In genomic region chr5:76475936-76476335, GRCh38 we compare ENCODE assay signal across 18 cellular contexts.
DNase-seq lines count a peak whose midpoint lies in the region; ATAC-seq, FAIRE-seq and TF ChIP-seq lines count a peak whose summit lies in the region.
"Had no signal": no experiment of that assay in that cellular context is flagged by ENCODE, and none has a peak within 500 bp of the region (broad histone marks: within the 10 kb centered on the region; RNA-seq: fewer than 3 reads in every experiment).

No MANE protein-coding gene starts in this region.

- H3K4me1 Mint-ChIP-seq in CD4-positive, alpha-beta T cell (ENCODE audit: low read depth), result peaks cover 85% of the 10 kb centered on the region
- H3K4me1 Mint-ChIP-seq in effector memory CD8-positive, alpha-beta T cell (ENCODE audit: low read depth in 2 of 2), result peaks cover 60 to 79% of the 10 kb centered on the region in 2 donors
- peaks cover 9% of the 10 kb centered on the region for H3K4me1 Mint-ChIP-seq in nephron

- H3K36me3 Mint-ChIP-seq in CD4-positive, alpha-beta T cell (ENCODE audit: low read depth), result peaks cover 9% of the 10 kb centered on the region
- peaks cover 10% of the 10 kb centered on the region for H3K36me3 Mint-ChIP-seq in effector memory CD8-positive, alpha-beta T cell (ENCODE audit: insufficient read depth)
- no peaks in the 10 kb centered on the region for H3K36me3 Mint-ChIP-seq in nephron (ENCODE audit: low read depth)
- H3K36me3 Mint-ChIP-seq: stimulated activated naive B cell treated with anti-CD40 and anti-IgM and Interleukin-4, amounts not matched to agents 10 μg/mL and 1 μg/mL and 100 μg/mL, for 72 hours had no signal

- H3K9me3 ChIP-seq in CD4-positive, alpha-beta T cell (ENCODE audit: control insufficient read depth, low read length), result no peaks in the 10 kb centered on the region
- H3K9me3 ChIP-seq: body of pancreas had no signal

- peak overlapping the region; percentile 21 for H3K27ac Mint-ChIP-seq in CD4-positive, alpha-beta T cell
- H3K27ac Mint-ChIP-seq in effector memory CD8-positive, alpha-beta T cell, result peak overlapping the region; percentile 29 to 59
- H3K27ac Mint-ChIP-seq in nephron, result peak overlapping the region in 2 of 3 experiments; percentile 18 to 31
- H3K27ac Mint-ChIP-seq: stimulated activated naive B cell treated with anti-CD40 and anti-IgM and Interleukin-4, amounts not matched to agents 10 μg/mL and 1 μg/mL and 100 μg/mL, for 72 hours had no signal

- FAIRE-seq in frontal cortex (lab: Jason Lieb, UNC), result no peak

- no peak overlapping the region for H3K4me3 Mint-ChIP-seq in CD4-positive, alpha-beta T cell
- peak overlapping the region in 1 of 2 donors; percentile 21 for H3K4me3 Mint-ChIP-seq in effector memory CD8-positive, alpha-beta T cell
- H3K4me3 Mint-ChIP-seq in nephron, result no peak overlapping the region
- H3K4me3 Mint-ChIP-seq: stimulated activated naive B cell treated with anti-CD40 and anti-IgM and Interleukin-4, amounts not matched to agents 10 μg/mL and 1 μg/mL and 100 μg/mL, for 72 hours had no signal

- no peak for TF ChIP-seq CTCF in CD4-positive, alpha-beta T cell (IDR thresholded peaks at IDR 0.05)
- no peak for TF ChIP-seq CTCF in nephron (IDR thresholded peaks at IDR 0.05; ENCODE audit: unreplicated experiment in 3 of 3)

- H3K27me3 ChIP-seq in CD4-positive, alpha-beta T cell (ENCODE audit: control insufficient read depth, insufficient read depth, low read length), result no peaks in the 10 kb centered on the region
- H3K27me3 ChIP-seq: body of pancreas had no signal

- CTCF ChIA-PET in CD4-positive, alpha-beta T cell (lab: Charles Lee), result interaction anchor here (0.6 kb wide), 1 partner anchor 101 kb away, joined by 3 read pairs; no protein-coding TSS in a partner anchor

- H3K9me3 Mint-ChIP-seq in CD4-positive, alpha-beta T cell, result peaks cover 2% of the 10 kb centered on the region
- peaks cover 0 to 7% of the 10 kb centered on the region in 2 donors for H3K9me3 Mint-ChIP-seq in effector memory CD8-positive, alpha-beta T cell
- no peaks in the 10 kb centered on the region for H3K9me3 Mint-ChIP-seq in nephron
- H3K9me3 Mint-ChIP-seq: stimulated activated naive B cell treated with anti-CD40 and anti-IgM and Interleukin-4, amounts not matched to agents 10 μg/mL and 1 μg/mL and 100 μg/mL, for 72 hours had no signal

- ATAC-seq in CD4-positive, alpha-beta T cell (ENCODE audit: poor library complexity), result no peak
- no peak for ATAC-seq in effector memory CD8-positive, alpha-beta T cell (replicated peaks)
- ATAC-seq in GM19397 (IDR thresholded peaks at IDR 0.05; ENCODE audit: unreplicated experiment), result no peak
- no peak for ATAC-seq in left cardiac atrium
- ATAC-seq: body of pancreas; stimulated activated naive B cell treated with anti-CD40 and anti-IgM and Interleukin-4, amounts not matched to agents 10 μg/mL and 1 μg/mL and 100 μg/mL, for 72 hours had no signal

- intact Hi-C loops in CD4-positive, alpha-beta T cell (cut with DNase I, micrococcal nuclease), result no loop called here
- intact Hi-C loops in left cardiac atrium (cut with DNase I), result no loop called here

- DNase-seq in CD4-positive, alpha-beta T cell, result no peak
- DNase-seq in HT-29 (ENCODE audit: low spot score) (peak; percentile 61), frontal cortex (ENCODE audit: low spot score in 2 of 2) (no peak), left cardiac atrium (no peak)
- DNase-seq in effector memory CD8-positive, alpha-beta T cell, result no peak
- DNase-seq: activated naive CD4-positive, alpha-beta T cell treated with Interleukin-2 at 50 U/mL for 16 hours; body of pancreas; cortex of kidney; KG1; kidney glomerular epithelial cell; NCI-H1048; NCI-H2081; NCI-H524 treated with DMSO at 0.1 percent for 48 hours; nucleus accumbens; SHP77 treated with DMSO at 0.1 percent for 48 hours; stimulated activated naive B cell treated with anti-CD40 and anti-IgM and Interleukin-4, amounts not matched to agents 10 μg/mL and 1 μg/mL and 100 μg/mL, for 72 hours had no signal

- no peaks in the 10 kb centered on the region for H3K27me3 Mint-ChIP-seq in CD4-positive, alpha-beta T cell
- H3K27me3 Mint-ChIP-seq in effector memory CD8-positive, alpha-beta T cell, result no peaks in the 10 kb centered on the region
- no peaks in the 10 kb centered on the region for H3K27me3 Mint-ChIP-seq in nephron (ENCODE audit: low read depth)
- H3K27me3 Mint-ChIP-seq: stimulated activated naive B cell treated with anti-CD40 and anti-IgM and Interleukin-4, amounts not matched to agents 10 μg/mL and 1 μg/mL and 100 μg/mL, for 72 hours had no signal

- POLR2A ChIA-PET in CD4-positive, alpha-beta T cell (lab: Charles Lee), result no interaction called here

- no peak overlapping the region for H3K27ac ChIP-seq in CD4-positive, alpha-beta T cell (ENCODE audit: low read depth, low read length)
